In the genomic region with DNA sequence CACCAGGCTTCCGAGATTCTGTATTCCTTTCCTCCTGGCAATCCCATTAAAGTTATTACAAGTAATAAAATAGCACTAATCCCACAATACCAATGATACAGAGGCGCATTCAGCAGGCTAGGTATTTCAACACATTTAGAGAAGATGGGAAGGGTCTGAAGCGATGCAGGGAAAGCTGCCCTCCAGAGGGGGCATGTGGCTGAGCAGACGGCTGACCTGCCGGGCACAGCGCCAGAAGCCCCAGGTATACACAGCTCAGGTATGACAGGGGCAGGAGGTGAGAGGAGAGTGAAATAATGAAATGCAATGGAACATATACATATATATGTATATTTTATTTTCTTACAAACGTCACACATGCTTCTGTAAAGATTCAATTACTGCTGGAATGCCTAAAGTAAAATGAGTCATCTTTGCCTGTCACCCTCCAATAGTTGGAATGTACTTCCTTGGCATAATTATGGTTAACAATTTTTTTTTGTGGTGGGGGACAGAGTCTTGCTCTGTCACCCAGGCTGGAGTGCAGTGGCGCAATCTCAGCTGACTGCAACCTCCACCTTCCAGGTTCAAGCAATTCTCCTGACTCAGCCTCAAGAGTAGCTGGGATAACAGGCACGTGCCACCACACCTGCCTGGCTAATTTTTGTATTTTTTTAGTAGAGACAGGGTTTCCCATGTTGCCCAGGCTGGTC, we compare ENCODE assay signal across 16 cellular contexts. TPM values are rescaled to one million over a fixed set of nuclear protein-coding genes. Genes with fewer than 3 reads are reported as not detected.
DNase-seq lines count a peak whose midpoint lies in the region; ATAC-seq and TF ChIP-seq lines count a peak whose summit lies in the region.
"Had no signal": no experiment of that assay in that cellular context is flagged by ENCODE, and none has a peak within 500 bp of the region (broad histone marks: within the 10 kb centered on the region; RNA-seq: fewer than 3 reads in every experiment).

No MANE protein-coding gene starts in this region.

- 0 out of 2 replicates have a peak, but pooled peaks cover 5% of the 10 kb centered on the region for H3K9me1 ChIP-seq in IMR-90 (ENCODE audit: insufficient read depth, low read length)

- POLR2A ChIA-PET in IMR-90 (lab: Charles Lee; ENCODE audit: unreplicated experiment), result no interaction called here
- POLR2A ChIA-PET in activated CD4-positive, alpha-beta memory T cell treated with anti-CD3 and anti-CD28 coated beads, Interleukin-2, amount 10 ng/mL, durations not matched to agents 7 days and 5 days (lab: Charles Lee), result no interaction called here
- POLR2A ChIA-PET in activated CD4-positive, alpha-beta T cell treated with anti-CD3 and anti-CD28 coated beads for 36 hours (lab: Charles Lee), result no interaction called here

- no peak overlapping the region for H2AK5ac ChIP-seq in IMR-90 (ENCODE audit: low read depth, low read length)

- H3K4ac ChIP-seq in IMR-90 (ENCODE audit: low read depth, low read length), result 0 out of 2 replicates have a peak overlapping the region, but pooled peaks have one; percentile 4

- in situ Hi-C loops in IMR-90 (cut with MboI; ENCODE audit: low sequenced_read_pairs) (no loop called here), mammary epithelial cell (cut with MboI; ENCODE audit: low sequenced_read_pairs in 2 of 2) (loop anchor here in 1 of 2 donors (25.0 kb wide), 1 partner anchor 361 kb away; no protein-coding TSS in a partner anchor)

- 0 out of 2 replicates have a peak overlapping the region, but pooled peaks have one; percentile 0 for H2BK120ac ChIP-seq in IMR-90 (ENCODE audit: low read depth, low read length)

- H3K27ac ChIP-seq in IMR-90 (ENCODE audit: insufficient read depth, low read length), result no peak overlapping the region
- H3K27ac ChIP-seq in mammary epithelial cell (ENCODE audit: insufficient read depth, low read depth, low read length), result no peak overlapping the region
- H3K27ac ChIP-seq: ascending aorta, KMS-11 had no signal

- H3K27me3 Mint-ChIP-seq in activated CD4-positive, alpha-beta memory T cell treated with anti-CD3 and anti-CD28 coated beads, Interleukin-2, amount 10 ng/mL, durations not matched to agents 7 days and 5 days, result no peaks in the 10 kb centered on the region
- H3K27me3 Mint-ChIP-seq in activated CD4-positive, alpha-beta T cell treated with anti-CD3 and anti-CD28 coated beads for 36 hours, result no peaks in the 10 kb centered on the region
- H3K27me3 Mint-ChIP-seq: CD4-positive, alpha-beta memory T cell had no signal

- intact Hi-C loops in IMR-90 (cut with micrococcal nuclease) (no loop called here), mammary epithelial cell (cut with micrococcal nuclease) (loop anchor here (2.0 kb wide), 1 partner anchor 22 kb away; a partner anchor contains a TSS)
- intact Hi-C loops in activated CD4-positive, alpha-beta T cell treated with anti-CD3 and anti-CD28 coated beads for 36 hours (cut with DNase I, micrococcal nuclease), result no loop called here

- peak; percentile 75 for ATAC-seq in IMR-90 (ENCODE audit: low read depth)
- no peak for ATAC-seq in activated CD4-positive, alpha-beta T cell treated with anti-CD3 and anti-CD28 coated beads for 36 hours
- ATAC-seq in HG03095 (IDR thresholded peaks at IDR 0.05; ENCODE audit: unreplicated experiment), result no peak

- H4K91ac ChIP-seq in IMR-90 (ENCODE audit: insufficient read depth, low read depth, low read length), result no peak overlapping the region

- no peaks in the 10 kb centered on the region for H3K27me3 ChIP-seq in IMR-90 (ENCODE audit: control insufficient read depth, insufficient read depth, low read length)
- no peaks in the 10 kb centered on the region for H3K27me3 ChIP-seq in mammary epithelial cell (ENCODE audit: insufficient read depth, low read length)
- no peaks in the 10 kb centered on the region for H3K27me3 ChIP-seq in kidney epithelial cell (ENCODE audit: control insufficient read depth, insufficient read depth, low read length)
- H3K27me3 ChIP-seq: ascending aorta had no signal

- H3K9ac ChIP-seq in IMR-90 (ENCODE audit: low read depth, low read length), result no peak overlapping the region
- H3K9ac ChIP-seq in mammary epithelial cell (ENCODE audit: insufficient read depth, low read length), result no peak overlapping the region
- H3K9ac ChIP-seq: KMS-11 had no signal

- TF ChIP-seq CTCF in IMR-90 (conservative IDR thresholded peaks at IDR 0.05; ENCODE audit: low read depth, low read length), result no peak
- no peak for TF ChIP-seq CTCF in mammary epithelial cell (conservative IDR thresholded peaks at IDR 0.05 in 1 of 2, IDR thresholded peaks at IDR 0.05 in 1 of 2; ENCODE audit: extremely low read depth in 1 of 2, insufficient read depth in 1 of 2, low read depth in 1 of 2, low read length in 2 of 2)
- TF ChIP-seq CTCF in kidney epithelial cell (IDR thresholded peaks at IDR 0.05; ENCODE audit: insufficient read depth, low read length, poor library complexity, severe bottlenecking), result no peak

- H3K4me3 ChIP-seq in IMR-90 (ENCODE audit: insufficient read depth, low read depth, low read length) (no peak overlapping the region), mammary epithelial cell (replicated peaks in 1 of 3; ENCODE audit: insufficient read depth in 1 of 3, low read depth in 2 of 3, low read length in 3 of 3) (no peak overlapping the region), kidney epithelial cell (ENCODE audit: low read depth, low read length) (no peak overlapping the region)
- H3K4me3 ChIP-seq: ascending aorta had no signal

- H3K36me3 Mint-ChIP-seq in activated CD4-positive, alpha-beta memory T cell treated with anti-CD3 and anti-CD28 coated beads, Interleukin-2, amount 10 ng/mL, durations not matched to agents 7 days and 5 days (ENCODE audit: low read depth), result no peaks in the 10 kb centered on the region
- no peaks in the 10 kb centered on the region for H3K36me3 Mint-ChIP-seq in activated CD4-positive, alpha-beta T cell treated with anti-CD3 and anti-CD28 coated beads for 36 hours (ENCODE audit: low read depth)
- H3K36me3 Mint-ChIP-seq: CD4-positive, alpha-beta memory T cell had no signal

- H2AFZ ChIP-seq in IMR-90 (replicated peaks; ENCODE audit: low read length, poor library complexity) (no peak overlapping the region), mammary epithelial cell (ENCODE audit: low read depth, low read length) (no peak overlapping the region)

- H3K79me1 ChIP-seq in IMR-90 (ENCODE audit: low read depth in 1 of 2, low read length in 2 of 2), result no peaks in the 10 kb centered on the region

- no peaks in the 10 kb centered on the region for H3K9me3 Mint-ChIP-seq in activated CD4-positive, alpha-beta memory T cell treated with anti-CD3 and anti-CD28 coated beads, Interleukin-2, amount 10 ng/mL, durations not matched to agents 7 days and 5 days
- H3K9me3 Mint-ChIP-seq in activated CD4-positive, alpha-beta T cell treated with anti-CD3 and anti-CD28 coated beads for 36 hours (ENCODE audit: low read depth), result no peaks in the 10 kb centered on the region
- H3K9me3 Mint-ChIP-seq: CD4-positive, alpha-beta memory T cell had no signal

- H4K5ac ChIP-seq in IMR-90 (ENCODE audit: low read depth, low read length), result no peak overlapping the region

- H3K79me2 ChIP-seq in mammary epithelial cell (ENCODE audit: insufficient read depth, low read length), result no peaks in the 10 kb centered on the region

- H3K36me3 ChIP-seq in IMR-90 (ENCODE audit: control insufficient read depth, insufficient read depth, low read length) (no peaks in the 10 kb centered on the region), mammary epithelial cell (ENCODE audit: insufficient read depth, low read length) (no peaks in the 10 kb centered on the region), kidney epithelial cell (ENCODE audit: control insufficient read depth, insufficient read depth, low read length) (no peaks in the 10 kb centered on the region)
- H3K36me3 ChIP-seq: ascending aorta had no signal

- dilution Hi-C loops in IMR-90 (cut with HindIII; ENCODE audit: low sequenced_read_pairs, unreplicated experiment) (no loop called here), mammary epithelial cell (cut with HindIII; ENCODE audit: low sequenced_read_pairs) (no loop called here)

- BruUV-seq in IMR-90 (replicated peaks; lab: Mats Ljungman, UMichigan) (no TSS peak), mammary epithelial cell (replicated peaks; lab: Mats Ljungman, UMichigan) (no TSS peak)

- no peak overlapping the region for H3K14ac ChIP-seq in IMR-90 (replicated peaks; ENCODE audit: low read depth, low read length)

- H3K4me2 ChIP-seq in IMR-90 (ENCODE audit: low read depth, low read length) (no peak overlapping the region), mammary epithelial cell (ENCODE audit: insufficient read depth, low read depth, low read length) (no peak overlapping the region)
- H3K4me2 ChIP-seq: KMS-11 had no signal

- H3K9me3 ChIP-seq in IMR-90 (ENCODE audit: control insufficient read depth, insufficient read depth, low read length), result no peaks in the 10 kb centered on the region
- H3K9me3 ChIP-seq in mammary epithelial cell (replicated peaks; ENCODE audit: insufficient read depth, low read length), result no peaks in the 10 kb centered on the region
- H3K9me3 ChIP-seq: ascending aorta had no signal

- H3K4me1 Mint-ChIP-seq in activated CD4-positive, alpha-beta memory T cell treated with anti-CD3 and anti-CD28 coated beads, Interleukin-2, amount 10 ng/mL, durations not matched to agents 7 days and 5 days, result peaks cover 9% of the 10 kb centered on the region
- H3K4me1 Mint-ChIP-seq in activated CD4-positive, alpha-beta T cell treated with anti-CD3 and anti-CD28 coated beads for 36 hours, result peaks cover 5% of the 10 kb centered on the region

- no peak overlapping the region for H3K23ac ChIP-seq in IMR-90 (ENCODE audit: low read depth, low read length)

- H4K20me1 ChIP-seq in IMR-90 (ENCODE audit: insufficient read depth, low read length) (no peaks in the 10 kb centered on the region), mammary epithelial cell (ENCODE audit: insufficient read depth, low read length) (no peaks in the 10 kb centered on the region)

- H3K18ac ChIP-seq in IMR-90 (ENCODE audit: low read depth, low read length), result no peak overlapping the region; the same call in 1 of the 2 replicates

- TF ChIP-seq POLR2A in IMR-90 (IDR thresholded peaks at IDR 0.05; ENCODE audit: low read depth, low read length), result no peak

- H2BK20ac ChIP-seq in IMR-90 (ENCODE audit: low read depth, low read length), result no peak overlapping the region

- TF ChIP-seq RAD21 in IMR-90 (IDR thresholded peaks at IDR 0.05; ENCODE audit: low read length), result no peak

- no CpG with 5 or more reads among the region's 9 CpGs for WGBS in IMR-90 (ENCODE audit: extremely low coverage in 2 of 2, insufficient read length in 1 of 2), 2 experiments
- 51% methylated on average over 9 of the region's 9 CpGs for WGBS in mammary epithelial cell (ENCODE audit: low coverage, missing lambda C conversion rate)

- no peak overlapping the region for H3K27ac Mint-ChIP-seq in activated CD4-positive, alpha-beta memory T cell treated with anti-CD3 and anti-CD28 coated beads, Interleukin-2, amount 10 ng/mL, durations not matched to agents 7 days and 5 days
- H3K27ac Mint-ChIP-seq in activated CD4-positive, alpha-beta T cell treated with anti-CD3 and anti-CD28 coated beads for 36 hours, result no peak overlapping the region

- CTCF ChIA-PET in IMR-90 (lab: Yijun Ruan, JAX) (no interaction called here), mammary epithelial cell (lab: Charles Lee; ENCODE audit: low non-redundant PET) (no interaction called here)
- CTCF ChIA-PET in activated CD4-positive, alpha-beta memory T cell treated with anti-CD3 and anti-CD28 coated beads, Interleukin-2, amount 10 ng/mL, durations not matched to agents 7 days and 5 days (lab: Charles Lee), result no interaction called here
- CTCF ChIA-PET in activated CD4-positive, alpha-beta T cell treated with anti-CD3 and anti-CD28 coated beads for 36 hours (lab: Charles Lee), result interaction anchor here (0.5 kb wide), 1 partner anchor 180 kb away, joined by 4 read pairs; no protein-coding TSS in a partner anchor

- H2BK5ac ChIP-seq in IMR-90 (ENCODE audit: low read depth, low read length, poor library complexity, severe bottlenecking), result no peak overlapping the region

- no peak overlapping the region for H2AK9ac ChIP-seq in IMR-90 (replicated peaks; ENCODE audit: low read depth, low read length, poor library complexity)

- H3K4me1 ChIP-seq in IMR-90 (ENCODE audit: control insufficient read depth, insufficient read depth, low read length) (peaks cover 5% of the 10 kb centered on the region), mammary epithelial cell (ENCODE audit: insufficient read depth, low read length) (peaks cover 19% of the 10 kb centered on the region)
- H3K4me1 ChIP-seq: ascending aorta had no signal

- DNase-seq in EH (ENCODE audit: low read depth) (peak; percentile 86), IMR-90 (peak; percentile 59), mammary epithelial cell (peak; percentile 72), kidney epithelial cell (ENCODE audit: low read depth) (peak; percentile 91), NCI-H2227 (lab: John Stamatoyannopoulos, UW; ENCODE audit: unreplicated experiment) (no peak)
- DNase-seq in activated CD4-positive, alpha-beta memory T cell treated with anti-CD3 and anti-CD28 coated beads, Interleukin-2, amount 10 ng/mL, durations not matched to agents 7 days and 5 days, result no peak
- no peak for DNase-seq in activated CD4-positive, alpha-beta T cell treated with anti-CD3 and anti-CD28 coated beads for 36 hours
- DNase-seq: activated CD4-positive, alpha-beta T cell treated with anti-CD3 and anti-CD28 coated beads for 4 hours; CD4-positive, alpha-beta memory T cell; mesendoderm; NCI-H2107; OCI-M1; substantia nigra had no signal

- peak overlapping the region in 1 of 2 experiments; percentile 60; a peak in 1 of 4 replicates for H4K8ac ChIP-seq in IMR-90 (ENCODE audit: low read depth in 2 of 2, low read length in 2 of 2)

- H2BK15ac ChIP-seq in IMR-90 (ENCODE audit: low read depth, low read length), result peak overlapping the region; percentile 15; the same call in 1 of the 3 replicates

- H3K4me3 Mint-ChIP-seq in activated CD4-positive, alpha-beta memory T cell treated with anti-CD3 and anti-CD28 coated beads, Interleukin-2, amount 10 ng/mL, durations not matched to agents 7 days and 5 days, result no peak overlapping the region
- no peak overlapping the region for H3K4me3 Mint-ChIP-seq in activated CD4-positive, alpha-beta T cell treated with anti-CD3 and anti-CD28 coated beads for 36 hours
- H3K4me3 Mint-ChIP-seq: CD4-positive, alpha-beta memory T cell had no signal

- H3K56ac ChIP-seq in IMR-90 (ENCODE audit: extremely low read depth, insufficient read depth, low read length), result no peak overlapping the region

RNA-seq across cellular contexts. Expression of a gene that starts 21.3 kb away (rescaled TPM):
- total RNA-seq in IMR-90 (2012; rRNA removed), result 16.4 and 16.8 TPM in 2 replicates
- 9.0 and 11.0 TPM in 2 replicates for polyA plus RNA-seq in IMR-90 (2012; rRNA removed)
- 3.4 and 4.4 TPM in 2 replicates for polyA plus RNA-seq in IMR-90 (2012; cell fraction: cytosol; rRNA removed)
- polyA plus RNA-seq in IMR-90 (2012; cell fraction: nucleus; rRNA removed; ENCODE audit: low replicate concordance), result 4.5 and 6.9 TPM in 2 replicates
- total RNA-seq in mammary epithelial cell, result 10 to 100 TPM; 12.7 to 14.3 TPM
- polyA plus RNA-seq in mammary epithelial cell, result 9.9 TPM
- not detected for polyA minus RNA-seq in mammary epithelial cell
- 25.7 and 28.5 TPM in 2 replicates for total RNA-seq in kidney epithelial cell
- total RNA-seq in activated CD4-positive, alpha-beta memory T cell treated with anti-CD3 and anti-CD28 coated beads, Interleukin-2, amount 10 ng/mL, durations not matched to agents 7 days and 5 days, result 10 to 100 TPM; 30.5 to 30.9 TPM
- total RNA-seq in activated CD4-positive, alpha-beta T cell treated with anti-CD3 and anti-CD28 coated beads for 36 hours, result 10 to 100 TPM; 19.4 to 22.8 TPM

Comparison
In these comparisons a context has a peak if more than half of its experiments do, and no peak if none do; other contexts are left out.
1. DNase-seq: peak in EH (single experiment), IMR-90 (single experiment), mammary epithelial cell (single experiment) and kidney epithelial cell (single experiment); none in NCI-H2227 (single experiment), activated CD4-positive, alpha-beta memory T cell treated with anti-CD3 and anti-CD28 coated beads, Interleukin-2, amount 10 ng/mL, durations not matched to agents 7 days and 5 days (single experiment) and activated CD4-positive, alpha-beta T cell treated with anti-CD3 and anti-CD28 coated beads for 36 hours (single experiment).